8 cellular contexts compared by ENCODE assay signal in the genomic region with DNA sequence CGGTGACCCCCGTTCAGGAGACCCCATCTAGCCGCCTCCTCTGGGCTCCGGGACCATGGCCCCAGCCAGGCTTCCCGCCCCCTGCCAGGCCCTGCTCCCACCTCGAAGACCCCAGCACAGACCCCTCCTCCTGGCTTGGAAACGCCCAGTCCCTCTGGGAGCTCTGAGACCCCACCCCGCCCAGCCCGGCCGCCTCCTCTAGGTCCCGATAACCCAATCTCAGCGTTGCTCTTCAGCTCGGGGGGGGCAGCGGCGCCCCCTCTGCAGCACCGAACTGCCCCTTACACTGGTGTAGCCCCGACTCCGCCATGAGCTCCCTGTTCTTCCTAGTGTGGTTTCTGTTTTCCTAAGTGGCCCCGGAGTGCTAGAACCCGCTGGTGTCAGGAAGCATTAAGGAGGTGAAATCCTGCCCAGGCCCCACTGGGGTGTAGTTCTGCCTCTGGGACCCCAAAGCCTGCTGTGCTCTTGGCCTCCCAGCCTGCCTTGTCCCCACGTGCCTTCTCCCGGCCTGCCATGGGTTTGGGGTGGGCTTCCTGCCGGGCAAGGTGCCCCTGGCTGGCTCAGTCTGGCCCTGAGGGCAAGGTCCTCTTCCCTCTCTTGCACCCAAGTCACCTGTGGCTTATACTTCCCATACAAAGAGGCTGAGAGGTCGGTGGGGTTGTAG. TPM values are rescaled to one million over a fixed set of nuclear protein-coding genes. Genes with fewer than 3 reads are reported as not detected.
DNase-seq lines count a peak whose midpoint lies in the region; ATAC-seq, FAIRE-seq and TF ChIP-seq lines count a peak whose summit lies in the region.

No MANE protein-coding gene starts in this region.

- H3K27me3 ChIP-seq in BLaER1 treated with 17β-estradiol and CSF1 and Interleukin-3, amounts not matched to agents 10 nM and 100 nM, result peaks cover 30 to 54% (median 52%) of the 10 kb centered on the region in 11 experiments
- H3K27me3 ChIP-seq in Karpas-422 (ENCODE audit: low read length) (no peaks in the 10 kb centered on the region), neural progenitor cell (peaks cover 20% of the 10 kb centered on the region)
- H3K27me3 ChIP-seq in effector memory CD4-positive, alpha-beta T cell (replicated peaks; ENCODE audit: control insufficient read depth, insufficient read depth, low read length, poor library complexity, severe bottlenecking), result no peaks in the 10 kb centered on the region

- no peak for TF ChIP-seq POLR2A in GM12891 (IDR thresholded peaks at IDR 0.05; ENCODE audit: low read depth, low read length)

- H4K20me1 ChIP-seq in BLaER1 treated with 17β-estradiol and CSF1 and Interleukin-3, amounts not matched to agents 10 nM and 100 nM, result peaks cover 0 to 37% (median 6%) of the 10 kb centered on the region in 11 experiments; a peak in 11 of 22 replicates
- H4K20me1 ChIP-seq in Karpas-422 (ENCODE audit: insufficient read depth, low read depth, low read length) (no peaks in the 10 kb centered on the region), neural progenitor cell (ENCODE audit: low read depth) (peaks cover 21% of the 10 kb centered on the region)

- FAIRE-seq in GM12891 (lab: Jason Lieb, UNC), result no peak

- H3K9me3 ChIP-seq in BLaER1 treated with 17β-estradiol and CSF1 and Interleukin-3, amounts not matched to agents 10 nM and 100 nM (replicated peaks in 1 of 11), result peaks cover 22 to 27% (median 24%) of the 10 kb centered on the region in 11 experiments
- H3K9me3 ChIP-seq in Karpas-422 (ENCODE audit: low read length) (no peaks in the 10 kb centered on the region; the same call in 1 of the 2 replicates), neural progenitor cell (ENCODE audit: low read depth) (peaks cover 7% of the 10 kb centered on the region)
- H3K9me3 ChIP-seq in effector memory CD4-positive, alpha-beta T cell (ENCODE audit: control insufficient read depth, low read length), result peaks cover 8% of the 10 kb centered on the region

- peak overlapping the region; percentile 76 for H3K27ac Mint-ChIP-seq in neural progenitor cell

- H3K4me2 ChIP-seq in BLaER1 treated with 17β-estradiol and CSF1 and Interleukin-3, amounts not matched to agents 10 nM and 100 nM, result peak overlapping the region; percentile 93 to 100 (median 99)
- peak overlapping the region; percentile 92 for H3K4me2 ChIP-seq in Karpas-422 (ENCODE audit: low read depth, low read length, poor library complexity, severe bottlenecking)
- H3K4me2 ChIP-seq in neural progenitor cell, result peak overlapping the region; percentile 100

- H2AFZ ChIP-seq in Karpas-422 (ENCODE audit: low read length), result no peak overlapping the region
- peak overlapping the region; percentile 83 for H2AFZ ChIP-seq in neural progenitor cell (replicated peaks)

- H3K27ac ChIP-seq in BLaER1 treated with 17β-estradiol and CSF1 and Interleukin-3, amounts not matched to agents 10 nM and 100 nM, result peak overlapping the region in 1 of 11 experiments; percentile 81; a peak in 2 of 22 replicates
- no peak overlapping the region for H3K27ac ChIP-seq in Karpas-422 (ENCODE audit: low read length)
- peak overlapping the region; percentile 99 for H3K27ac ChIP-seq in effector memory CD4-positive, alpha-beta T cell (ENCODE audit: insufficient read depth, low read length, poor library complexity, severe bottlenecking)
- H3K27ac ChIP-seq in neural progenitor cell, result no peak overlapping the region
- no peak overlapping the region for H3K27ac ChIP-seq in substantia nigra (ENCODE audit: low read depth, low read length, poor library complexity, severe bottlenecking)

- no peaks in the 10 kb centered on the region for H3K36me3 ChIP-seq in BLaER1 treated with 17β-estradiol and CSF1 and Interleukin-3, amounts not matched to agents 10 nM and 100 nM
- H3K36me3 ChIP-seq in Karpas-422 (ENCODE audit: insufficient read depth, low read length), result no peaks in the 10 kb centered on the region
- H3K36me3 ChIP-seq in effector memory CD4-positive, alpha-beta T cell (ENCODE audit: control insufficient read depth, insufficient read depth, low read length), result no peaks in the 10 kb centered on the region
- H3K36me3 ChIP-seq in neural progenitor cell, result no peaks in the 10 kb centered on the region

- no peak for ATAC-seq in GM21825 (IDR thresholded peaks at IDR 0.05; ENCODE audit: unreplicated experiment)

- H3K9ac ChIP-seq in BLaER1 treated with 17β-estradiol and CSF1 and Interleukin-3, amounts not matched to agents 10 nM and 100 nM, result peak overlapping the region in 9 of 11 experiments; percentile 80 to 96 (median 86); a peak in 14 of 22 replicates
- H3K9ac ChIP-seq in Karpas-422 (ENCODE audit: low read length) (no peak overlapping the region), neural progenitor cell (no peak overlapping the region)

- H3K27me3 Mint-ChIP-seq in neural progenitor cell (ENCODE audit: insufficient read depth, low read depth), result peaks cover 9% of the 10 kb centered on the region

- no peak for DNase-seq in Karpas-422
- no peak for DNase-seq in effector memory CD4-positive, alpha-beta T cell
- DNase-seq in neural progenitor cell (ENCODE audit: low spot score), result no peak
- no peak for DNase-seq in substantia nigra (lab: John Stamatoyannopoulos, UW)
- DNase-seq in mesenteric fat pad (ENCODE audit: low spot score), result no peak
- DNase-seq in GM12891 (ENCODE audit: insufficient read length, low spot score), result no peak

- no peaks in the 10 kb centered on the region for H3K4me1 Mint-ChIP-seq in neural progenitor cell

- H3K79me2 ChIP-seq in Karpas-422 (ENCODE audit: low read length) (no peaks in the 10 kb centered on the region), neural progenitor cell (ENCODE audit: low read depth) (peaks cover 13% of the 10 kb centered on the region)

- peaks cover 18% of the 10 kb centered on the region for H3K9me3 Mint-ChIP-seq in neural progenitor cell

- no peaks in the 10 kb centered on the region for H3K36me3 Mint-ChIP-seq in neural progenitor cell

- H3F3A ChIP-seq in neural progenitor cell (ENCODE audit: low read depth), result no peaks in the 10 kb centered on the region

- H3K4me3 Mint-ChIP-seq in neural progenitor cell, result peak overlapping the region; percentile 84

- no peak for TF ChIP-seq CTCF in neural progenitor cell (IDR thresholded peaks at IDR 0.05)

- peak overlapping the region; percentile 63 to 89 (median 76); a peak in 19 of 20 replicates for H3K4me3 ChIP-seq in BLaER1 treated with 17β-estradiol and CSF1 and Interleukin-3, amounts not matched to agents 10 nM and 100 nM
- H3K4me3 ChIP-seq in Karpas-422 (ENCODE audit: low read length) (peak overlapping the region; percentile 82; the same call in 1 of the 2 replicates), neural progenitor cell (peak overlapping the region; percentile 83)
- peak overlapping the region; percentile 90 for H3K4me3 ChIP-seq in effector memory CD4-positive, alpha-beta T cell (ENCODE audit: insufficient read depth, low read depth, low read length, poor library complexity, severe bottlenecking)

- H3K9me2 ChIP-seq in Karpas-422 (replicated peaks; ENCODE audit: insufficient read depth, low read length), result no peaks in the 10 kb centered on the region

- H3K4me1 ChIP-seq in BLaER1 treated with 17β-estradiol and CSF1 and Interleukin-3, amounts not matched to agents 10 nM and 100 nM, result peaks cover 12 to 23% (median 22%) of the 10 kb centered on the region in 10 experiments
- H3K4me1 ChIP-seq in Karpas-422 (ENCODE audit: low read length), result peaks cover 13% of the 10 kb centered on the region
- H3K4me1 ChIP-seq in effector memory CD4-positive, alpha-beta T cell (ENCODE audit: control insufficient read depth, insufficient read depth, low read length, poor library complexity, severe bottlenecking), result peaks cover 24% of the 10 kb centered on the region
- H3K4me1 ChIP-seq in neural progenitor cell, result peaks cover 11% of the 10 kb centered on the region

TF ChIP-seq in GM12891, 5 proteins besides CTCF, POLR2A, EP300 and RAD21:
- TF ChIP-seq SPI1 (IDR thresholded peaks at IDR 0.05; ENCODE audit: low read depth, low read length), result no peak
- no peak for TF ChIP-seq PAX5 (IDR thresholded peaks at IDR 0.05; ENCODE audit: insufficient read depth, low read length, severe bottlenecking)
- TF ChIP-seq TAF1 (IDR thresholded peaks at IDR 0.05; ENCODE audit: low read depth, low read length), result no peak
- TF ChIP-seq POU2F2 (IDR thresholded peaks at IDR 0.05; ENCODE audit: low read depth, low read length), result no peak
- no peak for TF ChIP-seq POLR2AphosphoS5 (IDR thresholded peaks at IDR 0.05; ENCODE audit: low read depth, low read length)
TF ChIP-seq in GM12891: peak in this region for 0.

RNA-seq across cellular contexts. Expression of gene MMEL1, which starts 10.7 kb away (rescaled TPM):
- not detected in 2 replicates for total RNA-seq in Karpas-422 (2014; rRNA removed; shearing (Covaris generic); ENCODE audit: low replicate concordance)
- total RNA-seq in neural progenitor cell (ENCODE audit: low replicate concordance), result 0.19 and 0.31 TPM in 2 replicates
- total RNA-seq in mesenteric fat pad, result 3.2 TPM
- polyA plus RNA-seq in GM12891 (2012; ENCODE audit: low read depth, missing spikeins), result not detected

RNA-seq across cellular contexts. Expression of gene PRXL2B, which starts 57.0 kb away (rescaled TPM):
- total RNA-seq in Karpas-422 (2014; rRNA removed; shearing (Covaris generic); ENCODE audit: low replicate concordance), result 0.89 and 0.90 TPM in 2 replicates
- total RNA-seq in neural progenitor cell (ENCODE audit: low replicate concordance) (10.0 and 29.6 TPM in 2 replicates), mesenteric fat pad (12.4 TPM)
- 4.8 TPM for polyA plus RNA-seq in GM12891 (2012; ENCODE audit: low read depth, missing spikeins)

Comparison
In these comparisons a context has a peak if more than half of its experiments do, and no peak if none do; other contexts are left out.
1. H3K9ac ChIP-seq: peak in BLaER1 treated with 17β-estradiol and CSF1 and Interleukin-3, amounts not matched to agents 10 nM and 100 nM (9 of 11); none in Karpas-422 (single experiment) and neural progenitor cell (single experiment).
2. Peak in every context shown above with its lines, with median percentiles within 50 percentile points of each other: H3K4me2 ChIP-seq and H3K4me3 ChIP-seq.